In the genomic region with DNA sequence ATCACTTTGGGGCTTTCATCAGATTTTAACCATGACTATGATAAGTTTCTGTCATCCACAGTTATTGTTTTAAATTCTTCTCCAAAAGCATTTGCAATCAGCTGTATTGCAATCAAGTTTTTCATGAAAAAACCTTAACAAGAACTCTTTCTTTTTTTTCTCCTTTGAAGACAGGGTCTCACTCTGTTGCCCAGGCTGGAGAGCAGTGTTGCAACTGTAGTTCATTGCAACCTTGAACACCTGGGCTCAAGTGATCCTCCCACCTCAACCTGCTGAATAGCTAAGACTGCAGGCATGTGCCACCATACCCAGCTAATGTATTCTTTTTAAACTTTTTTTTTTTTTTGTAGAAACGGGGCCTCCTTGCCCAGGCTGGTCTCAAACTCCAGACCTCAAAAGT, we compare ENCODE assay signal across 36 cellular contexts. TPM values are rescaled to one million over a fixed set of nuclear protein-coding genes. Genes with fewer than 3 reads are reported as not detected.
"Had no signal": no experiment of that assay in that cellular context is flagged by ENCODE, and none has a peak within 500 bp of the region (broad histone marks: within the 10 kb centered on the region; RNA-seq: fewer than 3 reads in every experiment).

No MANE protein-coding gene starts in this region.

- H3K9me3 ChIP-seq: MG63 had no signal

- H3K36me3 ChIP-seq: MG63 had no signal

- DNase-seq: Karpas-422, Kasumi-1, MG63, MM.1S, MV-4-11, NCI-H1048, NCI-H1092, NCI-H1092 treated with DMSO at 0.1 percent for 48 hours, NCI-H1105, NCI-H1105 treated with DMSO at 0.1 percent for 48 hours, NCI-H1417, NCI-H1417 treated with DMSO at 0.1 percent for 48 hours, NCI-H1436, NCI-H1436 treated with DMSO at 0.1 percent for 48 hours, NCI-H146, NCI-H1694, NCI-H1694 treated with DMSO at 0.1 percent for 48 hours, NCI-H187, NCI-H187 treated with DMSO at 0.1 percent for 48 hours, NCI-H1930, NCI-H2029, NCI-H2029 treated with DMSO at 0.1 percent for 48 hours, NCI-H2081, NCI-H2081 treated with DMSO at 0.1 percent for 48 hours, NCI-H2107, NCI-H2171, NCI-H2171 treated with DMSO at 0.1 percent for 48 hours, NCI-H2227 treated with DMSO at 0.1 percent for 48 hours, NCI-H226, NCI-H345, NCI-H446, NCI-H446 treated with DMSO at 0.1 percent for 48 hours, NCI-H510A, NCI-H510A treated with DMSO at 0.1 percent for 48 hours had no signal

- H3K27me3 ChIP-seq: MG63 had no signal

- H3K4me3 ChIP-seq: MG63 had no signal

RNA-seq across cellular contexts. Expression of a gene that starts 45.5 kb away (rescaled TPM):
- total RNA-seq: LHCN-M2, M059J had no signal
